ENCODE assay signal across 1 cellular context in genomic region chr16:75012380-75013081, GRCh38.
TF ChIP-seq lines count a peak whose summit lies in the region.

No MANE protein-coding gene starts in this region.

TF ChIP-seq in GM12878, 131 proteins besides CTCF, POLR2A, EP300 and RAD21:
- TF ChIP-seq ZNF384 (IDR thresholded peaks at IDR 0.05; ENCODE audit: borderline replicate concordance, low read depth, low read length) (no peak), NR2F1 (conservative IDR thresholded peaks at IDR 0.05) (0 out of 2 replicates have a peak, but pooled peaks have one; percentile 9), MXI1 (IDR thresholded peaks at IDR 0.05; ENCODE audit: low read depth, low read length) (no peak), HDAC6 (IDR thresholded peaks at IDR 0.05; ENCODE audit: unreplicated experiment) (no peak), POLR2AphosphoS5 (IDR thresholded peaks at IDR 0.05; ENCODE audit: low read length) (peak; percentile 62; the same call in 1 of the 2 replicates), ETV6 (conservative IDR thresholded peaks at IDR 0.05 in 1 of 2, IDR thresholded peaks at IDR 0.05 in 1 of 2; ENCODE audit: borderline replicate concordance in 1 of 2, low read depth in 1 of 2) (no peak; a peak in 1 of 4 replicates), PML (IDR thresholded peaks at IDR 0.05; ENCODE audit: low read length) (no peak; the same call in 1 of the 2 replicates), ZNF622 (IDR thresholded peaks at IDR 0.05) (no peak), SMAD5 (IDR thresholded peaks at IDR 0.05; ENCODE audit: low read depth) (no peak), IKZF1 (conservative IDR thresholded peaks at IDR 0.05) (no peak), BHLHE40 (IDR thresholded peaks at IDR 0.05; ENCODE audit: borderline replicate concordance in 1 of 2, low read depth in 2 of 2, low read length in 1 of 2) (no peak), IKZF2 (IDR thresholded peaks at IDR 0.05) (peak in 1 of 2 experiments; percentile 28; a peak in 3 of 4 replicates), ATF2 (IDR thresholded peaks at IDR 0.05; ENCODE audit: low read length) (no peak), TBL1XR1 (IDR thresholded peaks at IDR 0.05; ENCODE audit: low read depth, low read length) (no peak), MTA3 (IDR thresholded peaks at IDR 0.05; ENCODE audit: borderline replicate concordance, low read length) (peak; percentile 27; the same call in 1 of the 2 replicates), POLR2AphosphoS2 (IDR thresholded peaks at IDR 0.05; ENCODE audit: low read depth, low read length) (peak; percentile 19; the same call in 1 of the 2 replicates), SMC3 (IDR thresholded peaks at IDR 0.05; ENCODE audit: borderline replicate concordance, low read length) (no peak), ELK1 (IDR thresholded peaks at IDR 0.05; ENCODE audit: low read depth, low read length) (no peak), ZNF687 (IDR thresholded peaks at IDR 0.05) (peak; percentile 71), ZBTB40 (IDR thresholded peaks at IDR 0.05; ENCODE audit: borderline replicate concordance) (0 out of 2 replicates have a peak, but pooled peaks have one; percentile 9), SPI1 (IDR thresholded peaks at IDR 0.05; ENCODE audit: borderline replicate concordance, insufficient read depth, low read depth, low read length) (peak; percentile 84), SMARCA5 (IDR thresholded peaks at IDR 0.05) (no peak), NBN (IDR thresholded peaks at IDR 0.05) (no peak), FOXK2 (IDR thresholded peaks at IDR 0.05) (no peak)
